Comparison of ENCODE assay signal across 1 cellular context in genomic region chr19:13119654-13120053, GRCh38.
TF ChIP-seq lines count a peak whose summit lies in the region.

No MANE protein-coding gene starts in this region.

TF ChIP-seq in IMR-90, 13 proteins besides CTCF, POLR2A, EP300 and RAD21:
- TF ChIP-seq MAZ (IDR thresholded peaks at IDR 0.05; ENCODE audit: borderline replicate concordance, low read depth, low read length) = no peak
- TF ChIP-seq FOS (IDR thresholded peaks at IDR 0.05; ENCODE audit: low read depth, low read length) = no peak
- no peak for TF ChIP-seq CHD1 (IDR thresholded peaks at IDR 0.05; ENCODE audit: low read depth, low read length)
- no peak for TF ChIP-seq MXI1 (IDR thresholded peaks at IDR 0.05; ENCODE audit: borderline replicate concordance, low read depth, low read length)
- TF ChIP-seq SMC3 (IDR thresholded peaks at IDR 0.05; ENCODE audit: low read depth, low read length) = no peak
- no peak for TF ChIP-seq NFE2L2 (IDR thresholded peaks at IDR 0.05; ENCODE audit: low read depth, low read length)
- no peak for TF ChIP-seq RCOR1 (IDR thresholded peaks at IDR 0.05; ENCODE audit: insufficient replicate concordance, low read length)
- TF ChIP-seq, protein P1, sequence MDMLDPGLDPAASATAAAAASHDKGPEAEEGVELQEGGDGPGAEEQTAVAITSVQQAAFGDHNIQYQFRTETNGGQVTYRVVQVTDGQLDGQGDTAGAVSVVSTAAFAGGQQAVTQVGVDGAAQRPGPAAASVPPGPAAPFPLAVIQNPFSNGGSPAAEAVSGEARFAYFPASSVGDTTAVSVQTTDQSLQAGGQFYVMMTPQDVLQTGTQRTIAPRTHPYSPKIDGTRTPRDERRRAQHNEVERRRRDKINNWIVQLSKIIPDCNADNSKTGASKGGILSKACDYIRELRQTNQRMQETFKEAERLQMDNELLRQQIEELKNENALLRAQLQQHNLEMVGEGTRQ (IDR thresholded peaks at IDR 0.05; ENCODE audit: low read depth, low read length) = no peak
- TF ChIP-seq ELK1 (IDR thresholded peaks at IDR 0.05; ENCODE audit: borderline replicate concordance, low read depth, low read length) = no peak
- no peak for TF ChIP-seq RFX5 (IDR thresholded peaks at IDR 0.05; ENCODE audit: low read depth, low read length)
- no peak for TF ChIP-seq CEBPB (IDR thresholded peaks at IDR 0.05; ENCODE audit: low read depth, low read length)
- no peak for TF ChIP-seq MAFK (IDR thresholded peaks at IDR 0.05; ENCODE audit: low read depth, low read length)
- TF ChIP-seq BHLHE40 (IDR thresholded peaks at IDR 0.05; ENCODE audit: low read depth, low read length) = no peak
TF ChIP-seq in IMR-90: peak in this region for 0.
